9 cellular contexts compared by ENCODE assay signal in genomic region chr10:30928742-30929141, GRCh38.
A peak's percentile ranks its signal among the peaks of the same experiment; 100 is the strongest.
DNase-seq lines count a peak whose midpoint lies in the region; ATAC-seq and TF ChIP-seq lines count a peak whose summit lies in the region.
"Had no signal": no experiment of that assay in that cellular context is flagged by ENCODE, and none has a peak within 500 bp of the region (broad histone marks: within the 10 kb centered on the region; RNA-seq: fewer than 3 reads in every experiment).

No MANE protein-coding gene starts in this region.

- peak overlapping the region; percentile 20 for H3K4me3 ChIP-seq in CD8-positive, alpha-beta T cell (ENCODE audit: low read depth, low read length)
- H3K4me3 ChIP-seq in transverse colon (no peak overlapping the region), OCI-LY7 (ENCODE audit: low read depth, low read length, poor library complexity, severe bottlenecking) (no peak overlapping the region)

- 0 out of 2 replicates have a peak, but pooled peaks cover 4% of the 10 kb centered on the region for H3K9me2 ChIP-seq in OCI-LY7 (ENCODE audit: insufficient read depth, low read length)

- peaks cover 32% of the 10 kb centered on the region for H3K36me3 Mint-ChIP-seq in CD8-positive, alpha-beta T cell
- H3K36me3 Mint-ChIP-seq in activated CD8-positive, alpha-beta T cell treated with anti-CD3 and anti-CD28 coated beads for 36 hours (ENCODE audit: low read depth), result peaks cover 19% of the 10 kb centered on the region

- H3K4me1 ChIP-seq in CD8-positive, alpha-beta T cell (ENCODE audit: insufficient read depth, low read length), result no peaks in the 10 kb centered on the region
- H3K4me1 ChIP-seq in transverse colon (no peaks in the 10 kb centered on the region), OCI-LY7 (ENCODE audit: insufficient read depth, low read length, poor library complexity, severe bottlenecking) (no peaks in the 10 kb centered on the region)

- peak overlapping the region; percentile 88 for H3K27ac Mint-ChIP-seq in CD8-positive, alpha-beta T cell
- H3K27ac Mint-ChIP-seq in activated CD8-positive, alpha-beta T cell treated with anti-CD3 and anti-CD28 coated beads for 36 hours, result peak overlapping the region; percentile 47

- no peaks in the 10 kb centered on the region for H3K27me3 ChIP-seq in CD8-positive, alpha-beta T cell (ENCODE audit: insufficient read depth, low read length)
- no peaks in the 10 kb centered on the region for H3K27me3 ChIP-seq in transverse colon

- POLR2A ChIA-PET in CD8-positive, alpha-beta T cell (lab: Charles Lee), result interaction anchor here (0.6 kb wide), 1 partner anchor 34 kb away, joined by 3 read pairs; no protein-coding TSS in a partner anchor
- POLR2A ChIA-PET in activated CD8-positive, alpha-beta T cell treated with anti-CD3 and anti-CD28 coated beads for 36 hours (lab: Charles Lee), result no interaction called here
- POLR2A ChIA-PET in OCI-LY7 (lab: Charles Lee), result no interaction called here

- 73 to 94% methylated on average over 2 of the region's 2 CpGs for WGBS in transverse colon (ENCODE audit: low coverage in 1 of 2), 2 donors

- no peak for TF ChIP-seq CTCF in CD8-positive, alpha-beta T cell (IDR thresholded peaks at IDR 0.05)
- no peak for TF ChIP-seq CTCF in activated CD8-positive, alpha-beta T cell treated with anti-CD3 and anti-CD28 coated beads for 36 hours (IDR thresholded peaks at IDR 0.05)
- TF ChIP-seq CTCF in transverse colon (IDR thresholded peaks at IDR 0.05) (no peak), OCI-LY7 (conservative IDR thresholded peaks at IDR 0.05; ENCODE audit: low read length) (no peak)

- BruUV-seq in OCI-LY7 (replicated peaks; lab: Mats Ljungman, UMichigan), result no TSS peak

- ATAC-seq in CD8-positive, alpha-beta T cell, result no peak
- ATAC-seq in GM18909 (IDR thresholded peaks at IDR 0.05; ENCODE audit: poor library complexity, unreplicated experiment), result peak; percentile 74
- ATAC-seq in HG02798 (IDR thresholded peaks at IDR 0.05; ENCODE audit: poor library complexity, unreplicated experiment), result peak; percentile 85
- peak; percentile 30 for ATAC-seq in activated CD8-positive, alpha-beta T cell treated with anti-CD3 and anti-CD28 coated beads for 36 hours

- peaks cover 14% of the 10 kb centered on the region for H3K4me1 Mint-ChIP-seq in CD8-positive, alpha-beta T cell (ENCODE audit: low read depth)
- H3K4me1 Mint-ChIP-seq in activated CD8-positive, alpha-beta T cell treated with anti-CD3 and anti-CD28 coated beads for 36 hours (ENCODE audit: low read depth), result peaks cover 10% of the 10 kb centered on the region

- TF ChIP-seq EP300 in transverse colon (IDR thresholded peaks at IDR 0.05; ENCODE audit: low read depth), result no peak

- DNase-seq in CD8-positive, alpha-beta T cell, result no peak
- no peak for DNase-seq in activated CD8-positive, alpha-beta T cell treated with anti-CD3 and anti-CD28 coated beads for 36 hours
- DNase-seq in NCI-H524 treated with DMSO at 0.1 percent for 48 hours (lab: John Stamatoyannopoulos, UW) (no peak), transverse colon (no peak), OCI-LY7 (ENCODE audit: low spot score) (no peak), NCI-H2196 treated with DMSO at 0.1 percent for 48 hours (lab: John Stamatoyannopoulos, UW; ENCODE audit: unreplicated experiment) (no peak)
- DNase-seq: Karpas-422 had no signal

- in situ Hi-C loops in transverse colon (cut with MboI; ENCODE audit: low pct_ligation_motif_present in 1 of 4, low pct_unique_long_range_greater_than_20kb in 1 of 4, low sequenced_read_pairs in 3 of 4), result no loop called here

- no peak overlapping the region for H3K4me2 ChIP-seq in OCI-LY7 (ENCODE audit: low read length)

- CTCF ChIA-PET in CD8-positive, alpha-beta T cell (lab: Charles Lee), result interaction anchor here (1.3 kb wide), 1 partner anchor 145 kb away, joined by 4 read pairs; no protein-coding TSS in a partner anchor
- CTCF ChIA-PET in activated CD8-positive, alpha-beta T cell treated with anti-CD3 and anti-CD28 coated beads for 36 hours (lab: Charles Lee), result interaction anchor here (1.0 kb wide), 1 partner anchor 9 kb away, joined by 3 read pairs; no protein-coding TSS in a partner anchor
- CTCF ChIA-PET in OCI-LY7 (lab: Charles Lee; ENCODE audit: unreplicated experiment), result no interaction called here

- H3K9me3 ChIP-seq in CD8-positive, alpha-beta T cell (ENCODE audit: low read length), result peaks cover 6% of the 10 kb centered on the region
- H3K9me3 ChIP-seq in transverse colon, result peaks cover 6 to 7% of the 10 kb centered on the region in 2 donors
- no peaks in the 10 kb centered on the region for H3K9me3 ChIP-seq in OCI-LY7 (ENCODE audit: low read length)

- no peaks in the 10 kb centered on the region for H3K79me2 ChIP-seq in OCI-LY7 (ENCODE audit: insufficient read depth, low read depth, low read length)

- no peaks in the 10 kb centered on the region for H4K20me1 ChIP-seq in OCI-LY7 (ENCODE audit: insufficient read depth, low read length)

- H3K27ac ChIP-seq in CD8-positive, alpha-beta T cell (ENCODE audit: low read depth, low read length), result no peak overlapping the region
- H3K27ac ChIP-seq in transverse colon (no peak overlapping the region), OCI-LY7 (ENCODE audit: low read depth, low read length, poor library complexity, severe bottlenecking) (no peak overlapping the region)

- peaks cover 15% of the 10 kb centered on the region for H3K9me3 Mint-ChIP-seq in CD8-positive, alpha-beta T cell
- H3K9me3 Mint-ChIP-seq in activated CD8-positive, alpha-beta T cell treated with anti-CD3 and anti-CD28 coated beads for 36 hours, result peaks cover 16% of the 10 kb centered on the region

- TF ChIP-seq POLR2A in transverse colon (IDR thresholded peaks at IDR 0.05), result no peak

- H2AFZ ChIP-seq in OCI-LY7 (ENCODE audit: low read length), result no peak overlapping the region

- peak overlapping the region; percentile 81 for H3K4me3 Mint-ChIP-seq in CD8-positive, alpha-beta T cell
- H3K4me3 Mint-ChIP-seq in activated CD8-positive, alpha-beta T cell treated with anti-CD3 and anti-CD28 coated beads for 36 hours, result peak overlapping the region; percentile 63

- H3K36me3 ChIP-seq in CD8-positive, alpha-beta T cell (ENCODE audit: insufficient read depth, low read length), result no peaks in the 10 kb centered on the region
- H3K36me3 ChIP-seq in transverse colon (peaks cover 0 to 5% (median 0%) of the 10 kb centered on the region in 4 donors), OCI-LY7 (ENCODE audit: insufficient read depth, low read length) (no peaks in the 10 kb centered on the region)

- no peaks in the 10 kb centered on the region for H3K27me3 Mint-ChIP-seq in CD8-positive, alpha-beta T cell (ENCODE audit: low read depth)
- H3K27me3 Mint-ChIP-seq in activated CD8-positive, alpha-beta T cell treated with anti-CD3 and anti-CD28 coated beads for 36 hours, result no peaks in the 10 kb centered on the region

- intact Hi-C loops in CD8-positive, alpha-beta T cell (cut with DNase I, micrococcal nuclease), result no loop called here
- intact Hi-C loops in activated CD8-positive, alpha-beta T cell treated with anti-CD3 and anti-CD28 coated beads for 36 hours (cut with micrococcal nuclease), result no loop called here
- intact Hi-C loops in transverse colon (cut with DNase I; ENCODE audit: low total_unique reads) (loop anchor here (1.0 kb wide), 1 partner anchor 18 kb away; no protein-coding TSS in a partner anchor), OCI-LY7 (cut with micrococcal nuclease; ENCODE audit: unreplicated experiment) (no loop called here)
